In genomic region chr5:10760976-10761841, GRCh38 we compare ENCODE assay signal across 8 cellular contexts. TPM values are rescaled to one million over a fixed set of nuclear protein-coding genes. Genes with fewer than 3 reads are reported as not detected.
A peak's percentile ranks its signal among the peaks of the same experiment; 100 is the strongest.
DNase-seq lines count a peak whose midpoint lies in the region; ATAC-seq, FAIRE-seq and TF ChIP-seq lines count a peak whose summit lies in the region.

Gene DAP (minus strand): TSS chr5:10761234. CDS start chr5:10761068, 166 bp downstream.

- peak; percentile 67 for ATAC-seq in HG02840 (IDR thresholded peaks at IDR 0.05; ENCODE audit: low FRiP score, unreplicated experiment)

- H3K27ac ChIP-seq in angular gyrus (ENCODE audit: low read depth, low read length) (peak within 1 kb of the TSS; percentile 85), right atrium auricular region (peak within 1 kb of the TSS; percentile 98)

- no peaks in the 10 kb centered on the region for H3K9me3 ChIP-seq in right atrium auricular region

- TF ChIP-seq POLR2A in GM15510 (IDR thresholded peaks at IDR 0.05; ENCODE audit: borderline replicate concordance, extremely low read depth, insufficient read length): peak; percentile 70

- no peaks in the 10 kb centered on the region for H3K27me3 ChIP-seq in right atrium auricular region

- peak in 1 of 2 donors; percentile 29 for TF ChIP-seq CTCF in right atrium auricular region (IDR thresholded peaks at IDR 0.05)

- H3K4me1 ChIP-seq in right atrium auricular region: peaks cover 0 to 54% of the 10 kb centered on the region in 2 donors

- FAIRE-seq in urothelium cell line (lab: Jason Lieb, UNC): peak; percentile 99

- DNase-seq in NCI-H1436 (lab: John Stamatoyannopoulos, UW) (peak; percentile 83), T-helper 2 cell (peak; percentile 75 to 96 (median 88)), right atrium auricular region (ENCODE audit: low spot score) (peak; percentile 84), pulmonary artery endothelial cell (ENCODE audit: low read depth, low spot score) (peak; percentile 58), urothelium cell line (ENCODE audit: low spot score) (peak; percentile 97)

- H3K4me3 ChIP-seq in right atrium auricular region: peak within 1 kb of the TSS; percentile 75 to 87

- H3K36me3 ChIP-seq in right atrium auricular region: no peaks in the 10 kb centered on the region

RNA-seq across cellular contexts. Expression of gene DAP, which starts in this region (rescaled TPM):
- total RNA-seq in right atrium auricular region (10 to 100 TPM; 34.6 to 65.8 TPM), pulmonary artery endothelial cell (36.5 and 41.1 TPM in 2 replicates)

Comparison
In these comparisons a context has a peak if more than half of its experiments do, and no peak if none do; other contexts are left out.
1. Peak in every context shown above with its lines: DNase-seq, ATAC-seq, H3K4me3 ChIP-seq and H3K27ac ChIP-seq.